ENCODE assay signal across 17 cellular contexts in genomic region chr9:113205449-113206247, GRCh38. TPM values are rescaled to one million over a fixed set of nuclear protein-coding genes. Genes with fewer than 3 reads are reported as not detected.
DNase-seq lines count a peak whose midpoint lies in the region; ATAC-seq, FAIRE-seq and TF ChIP-seq lines count a peak whose summit lies in the region.
"Had no signal": no experiment of that assay in that cellular context is flagged by ENCODE, and none has a peak within 500 bp of the region (broad histone marks: within the 10 kb centered on the region; RNA-seq: fewer than 3 reads in every experiment).

No MANE protein-coding gene starts in this region.

- DNase-seq in AML-193 (lab: John Stamatoyannopoulos, UW) (peak; percentile 70 to 71), H54 (ENCODE audit: insufficient read length, low spot score) (no peak), NOMO-1 treated with dmso at 0.1 percent for 144 hours (lab: John Stamatoyannopoulos, UW; ENCODE audit: unreplicated experiment) (peak; percentile 16), fibroblast of peridontal ligament (ENCODE audit: extremely low read depth) (peak; percentile 10), NCI-H1436 treated with DMSO at 0.1 percent for 48 hours (lab: John Stamatoyannopoulos, UW) (no peak), breast epithelium (ENCODE audit: low spot score in 2 of 2) (no peak), T-helper 9 cell (no peak)
- DNase-seq: CD8-positive, alpha-beta T cell; DMS79 treated with DMSO at 0.1 percent for 48 hours; HFFc6; NCI-H146; NCI-H2081 treated with DMSO at 0.1 percent for 48 hours; NCI-H524 treated with DMSO at 0.1 percent for 48 hours had no signal

- no peaks in the 10 kb centered on the region for H3K9me3 ChIP-seq in breast epithelium

- TF ChIP-seq CTCF in breast epithelium (IDR thresholded peaks at IDR 0.05), result no peak

- FAIRE-seq in H54 (lab: Jason Lieb, UNC), result peak; percentile 11
- FAIRE-seq: D721Med, G401.6, H1 had no signal

- H3K4me1 ChIP-seq in breast epithelium, result no peaks in the 10 kb centered on the region

- no peak overlapping the region for H3K27ac ChIP-seq in breast epithelium

- H3K27me3 ChIP-seq in breast epithelium, result no peaks in the 10 kb centered on the region

- no peak for TF ChIP-seq POLR2A in H54 (IDR thresholded peaks at IDR 0.05; ENCODE audit: low read depth, low read length)
- no peak for TF ChIP-seq POLR2A in breast epithelium (IDR thresholded peaks at IDR 0.05)

- intact Hi-C loops in breast epithelium (cut with DNase I; ENCODE audit: low total_unique reads), result no loop called here

- no peak for ATAC-seq in GM18909 (IDR thresholded peaks at IDR 0.05; ENCODE audit: poor library complexity, unreplicated experiment)
- ATAC-seq: CD8-positive, alpha-beta T cell had no signal

- H3K36me3 ChIP-seq in breast epithelium, result no peaks in the 10 kb centered on the region

- no peak overlapping the region for H3K4me3 ChIP-seq in breast epithelium

RNA-seq across cellular contexts. Expression of gene FKBP15, which starts 15.4 kb away (rescaled TPM):
- 10 to 100 TPM; 23.3 to 41.0 (median 36.8) TPM for total RNA-seq in breast epithelium

RNA-seq across cellular contexts. Expression of gene SLC31A1, which starts 15.7 kb away (rescaled TPM):
- 10 to 100 TPM; 13.9 to 24.4 (median 18.7) TPM for total RNA-seq in breast epithelium

RNA-seq across cellular contexts. Expression of gene SLC31A2, which starts 54.8 kb away (rescaled TPM):
- total RNA-seq in breast epithelium, result 10 to 100 TPM; 46.5 to 61.3 (median 54.3) TPM

Comparison
In these comparisons a context has a peak if more than half of its experiments do, and no peak if none do; other contexts are left out.
1. DNase-seq: peak in AML-193 (2 of 2), NOMO-1 treated with dmso at 0.1 percent for 144 hours (single experiment) and fibroblast of peridontal ligament (single experiment); none in H54 (single experiment), NCI-H1436 treated with DMSO at 0.1 percent for 48 hours (single experiment), breast epithelium (0 of 2) and T-helper 9 cell (single experiment).